20 cellular contexts compared by ENCODE assay signal in genomic region chr15:91974321-91974720, GRCh38.
DNase-seq lines count a peak whose midpoint lies in the region; ATAC-seq and TF ChIP-seq lines count a peak whose summit lies in the region.
"Had no signal": no experiment of that assay in that cellular context is flagged by ENCODE, and none has a peak within 500 bp of the region (broad histone marks: within the 10 kb centered on the region; RNA-seq: fewer than 3 reads in every experiment).

No MANE protein-coding gene starts in this region.

- H3K27ac Mint-ChIP-seq in HFFc6, result 0 out of 2 replicates have a peak overlapping the region, but pooled peaks have one; percentile 33
- peak overlapping the region; percentile 39 for H3K27ac Mint-ChIP-seq in stimulated activated effector memory CD8-positive, alpha-beta T cell treated with anti-CD3 and anti-CD28 coated beads, Interleukin-12 subunit alpha, Interleukin-12 subunit beta, amount 100 ng/mL, for 72 hours
- H3K27ac Mint-ChIP-seq: activated CD8-positive, alpha-beta T cell treated with anti-CD3 and anti-CD28 coated beads for 36 hours; activated naive CD4-positive, alpha-beta T cell treated with anti-CD3 and anti-CD28 coated beads, Interleukin-2, amount 10 ng/mL, durations not matched to agents 7 days and 5 days; activated T-cell treated with anti-CD3 and anti-CD28 coated beads, Interleukin-2, amount 50 U/mL, for 24 hours; endodermal cell had no signal

- 43 to 44% methylated on average over 6 of the region's 6 CpGs for WGBS in esophagus squamous epithelium, 2 donors

- intact Hi-C loops in esophagus squamous epithelium (cut with DNase I), result no loop called here

- peak; percentile 95 for ATAC-seq in RWPE2 (ENCODE audit: low read depth)
- no peak for ATAC-seq in stimulated activated effector memory CD8-positive, alpha-beta T cell treated with anti-CD3 and anti-CD28 coated beads, Interleukin-12 subunit alpha, Interleukin-12 subunit beta, amount 100 ng/mL, for 72 hours
- ATAC-seq in HG03571 (IDR thresholded peaks at IDR 0.05; ENCODE audit: unreplicated experiment), result no peak
- ATAC-seq: activated CD8-positive, alpha-beta T cell treated with anti-CD3 and anti-CD28 coated beads for 36 hours; left lobe of liver; SK-N-SH treated with all-trans-retinoic acid at 6 μM for 48 hours had no signal

- no peak for TF ChIP-seq CTCF in HFFc6 (IDR thresholded peaks at IDR 0.05)
- TF ChIP-seq CTCF in RWPE2 (IDR thresholded peaks at IDR 0.05; ENCODE audit: poor library complexity, severe bottlenecking), result no peak
- no peak for TF ChIP-seq CTCF in esophagus squamous epithelium (IDR thresholded peaks at IDR 0.05)

- no peak overlapping the region for H3K4me3 Mint-ChIP-seq in HFFc6
- no peak overlapping the region for H3K4me3 Mint-ChIP-seq in stimulated activated effector memory CD8-positive, alpha-beta T cell treated with anti-CD3 and anti-CD28 coated beads, Interleukin-12 subunit alpha, Interleukin-12 subunit beta, amount 100 ng/mL, for 72 hours
- H3K4me3 Mint-ChIP-seq: activated CD8-positive, alpha-beta T cell treated with anti-CD3 and anti-CD28 coated beads for 36 hours; activated naive CD4-positive, alpha-beta T cell treated with anti-CD3 and anti-CD28 coated beads, Interleukin-2, amount 10 ng/mL, durations not matched to agents 7 days and 5 days; activated T-cell treated with anti-CD3 and anti-CD28 coated beads, Interleukin-2, amount 50 U/mL, for 24 hours; endodermal cell had no signal

- peaks cover 9% of the 10 kb centered on the region for H3K4me1 Mint-ChIP-seq in HFFc6 (ENCODE audit: low read depth)
- H3K4me1 Mint-ChIP-seq in stimulated activated effector memory CD8-positive, alpha-beta T cell treated with anti-CD3 and anti-CD28 coated beads, Interleukin-12 subunit alpha, Interleukin-12 subunit beta, amount 100 ng/mL, for 72 hours, result peaks cover 35% of the 10 kb centered on the region

- H3K4me1 ChIP-seq in RWPE2 (ENCODE audit: insufficient read depth, poor library complexity, severe bottlenecking), result peaks cover 22% of the 10 kb centered on the region
- peaks cover 8 to 51% (median 41%) of the 10 kb centered on the region in 3 donors for H3K4me1 ChIP-seq in esophagus squamous epithelium
- H3K4me1 ChIP-seq: testis had no signal

- H3K36me3 ChIP-seq in RWPE2 (ENCODE audit: low read depth), result no peaks in the 10 kb centered on the region
- H3K36me3 ChIP-seq in esophagus squamous epithelium, result no peaks in the 10 kb centered on the region

- DNase-seq in HFFc6, result no peak
- no peak for DNase-seq in RWPE2 (ENCODE audit: low spot score)
- no peak for DNase-seq in esophagus squamous epithelium (lab: John Stamatoyannopoulos, UW)
- no peak for DNase-seq in stimulated activated effector memory CD8-positive, alpha-beta T cell treated with anti-CD3 and anti-CD28 coated beads, Interleukin-12 subunit alpha, Interleukin-12 subunit beta, amount 100 ng/mL, for 72 hours (ENCODE audit: low spot score in 2 of 2)
- DNase-seq in foreskin melanocyte, result no peak
- DNase-seq in NCI-H1417 (lab: John Stamatoyannopoulos, UW), result no peak
- DNase-seq: activated CD4-positive, CD25-positive, alpha-beta regulatory T cell; activated CD8-positive, alpha-beta T cell treated with anti-CD3 and anti-CD28 coated beads for 36 hours; activated naive CD4-positive, alpha-beta T cell treated with anti-CD3 and anti-CD28 coated beads, Interleukin-2, amount 10 ng/mL, durations not matched to agents 7 days and 5 days; activated T-cell treated with anti-CD3 and anti-CD28 coated beads, Interleukin-2, amount 50 U/mL, for 24 hours; EL; endodermal cell; Kasumi-1; NCI-H1436 treated with DMSO at 0.1 percent for 48 hours; NCI-H526 treated with DMSO at 0.1 percent for 48 hours; T-helper 9 cell; testis had no signal

- H3K27me3 ChIP-seq in RWPE2 (ENCODE audit: insufficient read depth, poor library complexity, severe bottlenecking) (no peaks in the 10 kb centered on the region), esophagus squamous epithelium (no peaks in the 10 kb centered on the region)
- H3K27me3 ChIP-seq: testis had no signal

- no peaks in the 10 kb centered on the region for H3K36me3 Mint-ChIP-seq in HFFc6 (ENCODE audit: low read depth)
- H3K36me3 Mint-ChIP-seq in stimulated activated effector memory CD8-positive, alpha-beta T cell treated with anti-CD3 and anti-CD28 coated beads, Interleukin-12 subunit alpha, Interleukin-12 subunit beta, amount 100 ng/mL, for 72 hours, result no peaks in the 10 kb centered on the region
- H3K36me3 Mint-ChIP-seq: activated naive CD4-positive, alpha-beta T cell treated with anti-CD3 and anti-CD28 coated beads, Interleukin-2, amount 10 ng/mL, durations not matched to agents 7 days and 5 days had no signal

- no peaks in the 10 kb centered on the region; the same call in 1 of the 2 replicates for H3K9me3 Mint-ChIP-seq in HFFc6
- no peaks in the 10 kb centered on the region for H3K9me3 Mint-ChIP-seq in stimulated activated effector memory CD8-positive, alpha-beta T cell treated with anti-CD3 and anti-CD28 coated beads, Interleukin-12 subunit alpha, Interleukin-12 subunit beta, amount 100 ng/mL, for 72 hours
- H3K9me3 Mint-ChIP-seq: activated CD8-positive, alpha-beta T cell treated with anti-CD3 and anti-CD28 coated beads for 36 hours; activated naive CD4-positive, alpha-beta T cell treated with anti-CD3 and anti-CD28 coated beads, Interleukin-2, amount 10 ng/mL, durations not matched to agents 7 days and 5 days; endodermal cell had no signal

- TF ChIP-seq POLR2A in esophagus squamous epithelium (IDR thresholded peaks at IDR 0.05), result no peak

- H3K27me3 Mint-ChIP-seq in HFFc6 (ENCODE audit: insufficient read depth), result peaks cover 2% of the 10 kb centered on the region
- H3K27me3 Mint-ChIP-seq: activated CD8-positive, alpha-beta T cell treated with anti-CD3 and anti-CD28 coated beads for 36 hours; activated naive CD4-positive, alpha-beta T cell treated with anti-CD3 and anti-CD28 coated beads, Interleukin-2, amount 10 ng/mL, durations not matched to agents 7 days and 5 days; activated T-cell treated with anti-CD3 and anti-CD28 coated beads, Interleukin-2, amount 50 U/mL, for 24 hours had no signal

- H3K27ac ChIP-seq in RWPE2 (ENCODE audit: poor library complexity, severe bottlenecking), result peak overlapping the region; percentile 15
- H3K27ac ChIP-seq in esophagus squamous epithelium, result peak overlapping the region; percentile 23 to 69 (median 55)
- H3K27ac ChIP-seq: testis had no signal

- no peak overlapping the region for H3K4me3 ChIP-seq in RWPE2 (ENCODE audit: severe bottlenecking)
- no peak overlapping the region for H3K4me3 ChIP-seq in esophagus squamous epithelium
- H3K4me3 ChIP-seq: testis had no signal

- no peaks in the 10 kb centered on the region for H3K9me3 ChIP-seq in RWPE2 (ENCODE audit: severe bottlenecking)
- H3K9me3 ChIP-seq in esophagus squamous epithelium, result no peaks in the 10 kb centered on the region
- H3K9me3 ChIP-seq: testis had no signal
